27 cellular contexts compared by ENCODE assay signal in the genomic region with DNA sequence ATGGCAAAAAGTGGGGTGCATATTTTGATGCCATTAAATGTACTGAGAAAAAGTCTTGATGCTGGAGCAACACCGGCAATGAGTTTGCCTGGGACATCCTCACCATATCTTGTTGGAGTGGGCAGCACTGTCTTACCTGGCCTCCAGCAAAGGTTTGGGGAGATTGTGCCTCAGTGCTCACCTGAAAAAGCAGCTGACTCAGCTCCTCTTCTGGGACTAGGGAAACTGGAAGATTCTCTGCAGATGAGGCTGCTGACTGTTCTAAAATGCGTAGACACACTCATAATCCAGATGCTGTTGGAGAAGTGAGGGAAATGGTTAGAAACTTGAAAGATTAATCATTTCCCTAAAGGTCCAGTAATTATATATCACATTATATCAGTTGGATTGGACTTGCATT.
"Had no signal": no experiment of that assay in that cellular context is flagged by ENCODE, and none has a peak within 500 bp of the region (broad histone marks: within the 10 kb centered on the region; RNA-seq: fewer than 3 reads in every experiment).

No MANE protein-coding gene starts in this region.

- H3K4me3 Mint-ChIP-seq: dendritic cell treated with granulocyte-macrophage colony-stimulating factor and Interleukin-4, amounts not matched to agents 40 ng/mL and 50 ng/mL, for 4 days; effector memory CD8-positive, alpha-beta T cell; endodermal cell; memory B cell had no signal

- H3K4me3 ChIP-seq: colonic mucosa, esophagus squamous epithelium, gastrocnemius medialis, heart right ventricle, left lung, lower lobe of right lung had no signal

- H3K27me3 Mint-ChIP-seq: dendritic cell treated with granulocyte-macrophage colony-stimulating factor and Interleukin-4, amounts not matched to agents 40 ng/mL and 50 ng/mL, for 4 days; effector memory CD8-positive, alpha-beta T cell; memory B cell had no signal

- FAIRE-seq: endometrium, islet of Langerhans, keratinocyte had no signal

- H3K27ac ChIP-seq: colonic mucosa, epithelial cell of prostate, esophagus squamous epithelium, gastrocnemius medialis, heart right ventricle, left lung, lower lobe of right lung had no signal

- H3K4me1 Mint-ChIP-seq: endodermal cell, memory B cell had no signal

- H3K4me1 ChIP-seq: colonic mucosa, esophagus squamous epithelium, gastrocnemius medialis, heart right ventricle, left lung, lower lobe of right lung had no signal

- H3K9me3 ChIP-seq: colonic mucosa, esophagus squamous epithelium, gastrocnemius medialis, lower lobe of right lung had no signal

- DNase-seq: colonic mucosa; cortex of kidney; effector CD8-positive, alpha-beta T cell; effector memory CD8-positive, alpha-beta T cell; endodermal cell; erythroblast; esophagus squamous epithelium; foreskin fibroblast; foreskin melanocyte; gastrocnemius medialis; glutamatergic neuron; head of caudate nucleus; heart right ventricle; hippocampal formation; left cardiac atrium; left lung; left ventricle myocardium superior; lower lobe of right lung; mesendoderm; midbrain had no signal

- H3K36me3 Mint-ChIP-seq: memory B cell had no signal

- H3K36me3 ChIP-seq: colonic mucosa, esophagus squamous epithelium, gastrocnemius medialis, heart right ventricle, left lung, lower lobe of right lung had no signal

- H3K27ac Mint-ChIP-seq: dendritic cell treated with granulocyte-macrophage colony-stimulating factor and Interleukin-4, amounts not matched to agents 40 ng/mL and 50 ng/mL, for 4 days; effector memory CD8-positive, alpha-beta T cell; endodermal cell; memory B cell had no signal

- ATAC-seq: effector memory CD8-positive, alpha-beta T cell; esophagus mucosa; gastrocnemius medialis; heart right ventricle; left cardiac atrium; left lung; left ventricle myocardium superior; lower lobe of right lung had no signal

- H3K27me3 ChIP-seq: colonic mucosa, esophagus squamous epithelium, gastrocnemius medialis, heart right ventricle, left lung had no signal
